ENCODE assay signal across 1 cellular context in the genomic region with DNA sequence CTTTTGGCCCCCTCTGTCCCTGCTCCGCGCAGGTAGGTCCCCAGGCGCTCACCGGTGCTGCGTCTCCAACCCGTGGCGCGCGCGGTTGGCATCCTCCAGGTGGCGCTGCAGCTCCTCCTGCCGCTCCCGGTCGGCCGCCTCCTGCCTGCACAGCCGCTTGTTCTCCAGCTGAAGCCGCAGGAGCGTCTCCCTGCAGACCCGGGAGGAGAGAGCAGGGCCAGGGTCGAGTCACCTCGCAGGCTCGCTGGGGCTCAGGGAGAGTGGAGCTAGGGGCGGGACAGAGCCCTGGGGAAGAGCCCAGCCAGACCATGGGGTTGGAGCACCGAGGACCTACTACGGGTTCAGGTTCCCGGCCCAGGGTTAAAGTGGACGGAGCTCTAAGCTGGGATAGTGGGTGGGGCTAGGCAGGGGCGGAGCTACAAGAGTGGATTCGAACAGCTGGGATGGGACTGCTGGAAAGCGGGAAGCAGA.
TF ChIP-seq lines count a peak whose summit lies in the region.

No MANE protein-coding gene starts in this region.

TF ChIP-seq in HEK293, 187 proteins besides CTCF, POLR2A, EP300 and RAD21 (continued from another document and continues in another):
- TF ChIP-seq, protein P1, sequence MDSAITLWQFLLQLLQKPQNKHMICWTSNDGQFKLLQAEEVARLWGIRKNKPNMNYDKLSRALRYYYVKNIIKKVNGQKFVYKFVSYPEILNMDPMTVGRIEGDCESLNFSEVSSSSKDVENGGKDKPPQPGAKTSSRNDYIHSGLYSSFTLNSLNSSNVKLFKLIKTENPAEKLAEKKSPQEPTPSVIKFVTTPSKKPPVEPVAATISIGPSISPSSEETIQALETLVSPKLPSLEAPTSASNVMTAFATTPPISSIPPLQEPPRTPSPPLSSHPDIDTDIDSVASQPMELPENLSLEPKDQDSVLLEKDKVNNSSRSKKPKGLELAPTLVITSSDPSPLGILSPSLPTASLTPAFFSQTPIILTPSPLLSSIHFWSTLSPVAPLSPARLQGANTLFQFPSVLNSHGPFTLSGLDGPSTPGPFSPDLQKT (IDR thresholded peaks at IDR 0.05; ENCODE audit: borderline replicate concordance, low read depth, low read length), result no peak
- TF ChIP-seq WT1 (tag by site-specific recombination; IDR thresholded peaks at IDR 0.05) (no peak), ZNF366 (tag by site-specific recombination; conservative IDR thresholded peaks at IDR 0.05) (peak; percentile 37), AEBP2 (tag by site-specific recombination; IDR thresholded peaks at IDR 0.05; ENCODE audit: borderline replicate concordance) (no peak), HOXD13 (CRISPR knock-in tag; IDR thresholded peaks at IDR 0.05; ENCODE audit: borderline replicate concordance) (no peak), KLF1 (tag by site-specific recombination; IDR thresholded peaks at IDR 0.05) (no peak), ZNF510 (tag by site-specific recombination; IDR thresholded peaks at IDR 0.05; ENCODE audit: insufficient replicate concordance) (no peak), ZXDB (tag by site-specific recombination; IDR thresholded peaks at IDR 0.05) (0 out of 2 replicates have a peak, but pooled peaks have one; percentile 30), ZNF16 (tag by site-specific recombination; IDR thresholded peaks at IDR 0.05; ENCODE audit: low read depth) (no peak), ZNF138 (tag by site-specific recombination; IDR thresholded peaks at IDR 0.05; ENCODE audit: borderline replicate concordance) (no peak), ZNF248 (tag by site-specific recombination; IDR thresholded peaks at IDR 0.05) (no peak), EGR2 (tag by site-specific recombination; IDR thresholded peaks at IDR 0.05; ENCODE audit: low read depth) (no peak), ZNF623 (tag by site-specific recombination; IDR thresholded peaks at IDR 0.05) (no peak), ZNF174 (tag by site-specific recombination; IDR thresholded peaks at IDR 0.05) (no peak), ZNF48 (tag by site-specific recombination; IDR thresholded peaks at IDR 0.05) (no peak), KLF9 (tag by site-specific recombination; IDR thresholded peaks at IDR 0.05; ENCODE audit: low read depth) (peak; percentile 73; the same call in 1 of the 2 replicates), SP3 (tag by site-specific recombination; IDR thresholded peaks at IDR 0.05) (peak; percentile 66), ZNF558 (tag by site-specific recombination; IDR thresholded peaks at IDR 0.05) (no peak), ZNF266 (tag by site-specific recombination; IDR thresholded peaks at IDR 0.05; ENCODE audit: low read depth) (no peak), ZNF654 (tag by site-specific recombination; IDR thresholded peaks at IDR 0.05; ENCODE audit: low read depth) (peak; percentile 40; the same call in 1 of the 2 replicates), KLF16 (tag by site-specific recombination; IDR thresholded peaks at IDR 0.05) (no peak), BCL11A (tag by site-specific recombination; IDR thresholded peaks at IDR 0.05; ENCODE audit: low read depth) (no peak), PBX3 (CRISPR knock-in tag; IDR thresholded peaks at IDR 0.05) (no peak), TCF7L2 (IDR thresholded peaks at IDR 0.05; ENCODE audit: borderline replicate concordance, low read depth, low read length) (no peak), ZNF221 (tag by site-specific recombination; IDR thresholded peaks at IDR 0.05; ENCODE audit: borderline replicate concordance) (no peak), ZNF530 (tag by site-specific recombination; IDR thresholded peaks at IDR 0.05; ENCODE audit: low read depth) (no peak), GLIS1 (tag by site-specific recombination; IDR thresholded peaks at IDR 0.05) (peak; percentile 55), BCL11B (tag by site-specific recombination; IDR thresholded peaks at IDR 0.05; ENCODE audit: low read depth) (no peak), ZNF624 (tag by site-specific recombination; IDR thresholded peaks at IDR 0.05) (no peak), PRDM10 (tag by site-specific recombination; IDR thresholded peaks at IDR 0.05) (0 out of 2 replicates have a peak, but pooled peaks have one; percentile 23), ZNF843 (tag by site-specific recombination; IDR thresholded peaks at IDR 0.05) (no peak), SP7 (tag by site-specific recombination; IDR thresholded peaks at IDR 0.05) (0 out of 2 replicates have a peak, but pooled peaks have one; percentile 56)
- TF ChIP-seq, protein P2, sequence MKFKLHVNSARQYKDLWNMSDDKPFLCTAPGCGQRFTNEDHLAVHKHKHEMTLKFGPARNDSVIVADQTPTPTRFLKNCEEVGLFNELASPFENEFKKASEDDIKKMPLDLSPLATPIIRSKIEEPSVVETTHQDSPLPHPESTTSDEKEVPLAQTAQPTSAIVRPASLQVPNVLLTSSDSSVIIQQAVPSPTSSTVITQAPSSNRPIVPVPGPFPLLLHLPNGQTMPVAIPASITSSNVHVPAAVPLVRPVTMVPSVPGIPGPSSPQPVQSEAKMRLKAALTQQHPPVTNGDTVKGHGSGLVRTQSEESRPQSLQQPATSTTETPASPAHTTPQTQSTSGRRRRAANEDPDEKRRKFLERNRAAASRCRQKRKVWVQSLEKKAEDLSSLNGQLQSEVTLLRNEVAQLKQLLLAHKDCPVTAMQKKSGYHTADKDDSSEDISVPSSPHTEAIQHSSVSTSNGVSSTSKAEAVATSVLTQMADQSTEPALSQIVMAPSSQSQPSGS (tag by site-specific recombination; IDR thresholded peaks at IDR 0.05; ENCODE audit: low read depth), result no peak
- TF ChIP-seq, protein P3, sequence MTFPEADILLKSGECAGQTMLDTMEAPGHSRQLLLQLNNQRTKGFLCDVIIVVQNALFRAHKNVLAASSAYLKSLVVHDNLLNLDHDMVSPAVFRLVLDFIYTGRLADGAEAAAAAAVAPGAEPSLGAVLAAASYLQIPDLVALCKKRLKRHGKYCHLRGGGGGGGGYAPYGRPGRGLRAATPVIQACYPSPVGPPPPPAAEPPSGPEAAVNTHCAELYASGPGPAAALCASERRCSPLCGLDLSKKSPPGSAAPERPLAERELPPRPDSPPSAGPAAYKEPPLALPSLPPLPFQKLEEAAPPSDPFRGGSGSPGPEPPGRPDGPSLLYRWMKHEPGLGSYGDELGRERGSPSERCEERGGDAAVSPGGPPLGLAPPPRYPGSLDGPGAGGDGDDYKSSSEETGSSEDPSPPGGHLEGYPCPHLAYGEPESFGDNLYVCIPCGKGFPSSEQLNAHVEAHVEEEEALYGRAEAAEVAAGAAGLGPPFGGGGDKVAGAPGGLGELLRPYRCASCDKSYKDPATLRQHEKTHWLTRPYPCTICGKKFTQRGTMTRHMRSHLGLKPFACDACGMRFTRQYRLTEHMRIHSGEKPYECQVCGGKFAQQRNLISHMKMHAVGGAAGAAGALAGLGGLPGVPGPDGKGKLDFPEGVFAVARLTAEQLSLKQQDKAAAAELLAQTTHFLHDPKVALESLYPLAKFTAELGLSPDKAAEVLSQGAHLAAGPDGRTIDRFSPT (tag by site-specific recombination; IDR thresholded peaks at IDR 0.05), result no peak
- TF ChIP-seq, protein P4, sequence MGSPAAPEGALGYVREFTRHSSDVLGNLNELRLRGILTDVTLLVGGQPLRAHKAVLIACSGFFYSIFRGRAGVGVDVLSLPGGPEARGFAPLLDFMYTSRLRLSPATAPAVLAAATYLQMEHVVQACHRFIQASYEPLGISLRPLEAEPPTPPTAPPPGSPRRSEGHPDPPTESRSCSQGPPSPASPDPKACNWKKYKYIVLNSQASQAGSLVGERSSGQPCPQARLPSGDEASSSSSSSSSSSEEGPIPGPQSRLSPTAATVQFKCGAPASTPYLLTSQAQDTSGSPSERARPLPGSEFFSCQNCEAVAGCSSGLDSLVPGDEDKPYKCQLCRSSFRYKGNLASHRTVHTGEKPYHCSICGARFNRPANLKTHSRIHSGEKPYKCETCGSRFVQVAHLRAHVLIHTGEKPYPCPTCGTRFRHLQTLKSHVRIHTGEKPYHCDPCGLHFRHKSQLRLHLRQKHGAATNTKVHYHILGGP (tag by site-specific recombination; IDR thresholded peaks at IDR 0.05), result no peak
- TF ChIP-seq, protein P5, sequence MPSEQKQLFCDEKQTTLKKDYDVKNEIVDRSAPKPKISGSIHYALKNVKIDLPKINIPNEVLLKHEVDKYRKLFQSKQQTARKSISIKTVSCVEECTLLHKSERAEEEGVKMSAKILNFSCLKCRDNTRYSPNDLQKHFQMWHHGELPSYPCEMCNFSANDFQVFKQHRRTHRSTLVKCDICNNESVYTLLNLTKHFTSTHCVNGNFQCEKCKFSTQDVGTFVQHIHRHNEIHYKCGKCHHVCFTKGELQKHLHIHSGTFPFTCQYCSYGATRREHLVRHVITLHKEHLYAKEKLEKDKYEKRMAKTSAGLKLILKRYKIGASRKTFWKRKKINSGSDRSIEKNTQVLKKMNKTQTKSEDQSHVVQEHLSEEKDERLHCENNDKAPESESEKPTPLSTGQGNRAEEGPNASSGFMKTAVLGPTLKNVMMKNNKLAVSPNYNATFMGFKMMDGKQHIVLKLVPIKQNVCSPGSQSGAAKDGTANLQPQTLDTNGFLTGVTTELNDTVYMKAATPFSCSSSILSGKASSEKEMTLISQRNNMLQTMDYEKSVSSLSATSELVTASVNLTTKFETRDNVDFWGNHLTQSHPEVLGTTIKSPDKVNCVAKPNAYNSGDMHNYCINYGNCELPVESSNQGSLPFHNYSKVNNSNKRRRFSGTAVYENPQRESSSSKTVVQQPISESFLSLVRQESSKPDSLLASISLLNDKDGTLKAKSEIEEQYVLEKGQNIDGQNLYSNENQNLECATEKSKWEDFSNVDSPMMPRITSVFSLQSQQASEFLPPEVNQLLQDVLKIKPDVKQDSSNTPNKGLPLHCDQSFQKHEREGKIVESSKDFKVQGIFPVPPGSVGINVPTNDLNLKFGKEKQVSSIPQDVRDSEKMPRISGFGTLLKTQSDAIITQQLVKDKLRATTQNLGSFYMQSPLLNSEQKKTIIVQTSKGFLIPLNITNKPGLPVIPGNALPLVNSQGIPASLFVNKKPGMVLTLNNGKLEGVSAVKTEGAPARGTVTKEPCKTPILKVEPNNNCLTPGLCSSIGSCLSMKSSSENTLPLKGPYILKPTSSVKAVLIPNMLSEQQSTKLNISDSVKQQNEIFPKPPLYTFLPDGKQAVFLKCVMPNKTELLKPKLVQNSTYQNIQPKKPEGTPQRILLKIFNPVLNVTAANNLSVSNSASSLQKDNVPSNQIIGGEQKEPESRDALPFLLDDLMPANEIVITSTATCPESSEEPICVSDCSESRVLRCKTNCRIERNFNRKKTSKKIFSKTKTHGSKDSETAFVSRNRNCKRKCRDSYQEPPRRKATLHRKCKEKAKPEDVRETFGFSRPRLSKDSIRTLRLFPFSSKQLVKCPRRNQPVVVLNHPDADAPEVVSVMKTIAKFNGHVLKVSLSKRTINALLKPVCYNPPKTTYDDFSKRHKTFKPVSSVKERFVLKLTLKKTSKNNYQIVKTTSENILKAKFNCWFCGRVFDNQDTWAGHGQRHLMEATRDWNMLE (tag by site-specific recombination; conservative IDR thresholded peaks at IDR 0.05; ENCODE audit: low read depth), result no peak
